In the genomic region with DNA sequence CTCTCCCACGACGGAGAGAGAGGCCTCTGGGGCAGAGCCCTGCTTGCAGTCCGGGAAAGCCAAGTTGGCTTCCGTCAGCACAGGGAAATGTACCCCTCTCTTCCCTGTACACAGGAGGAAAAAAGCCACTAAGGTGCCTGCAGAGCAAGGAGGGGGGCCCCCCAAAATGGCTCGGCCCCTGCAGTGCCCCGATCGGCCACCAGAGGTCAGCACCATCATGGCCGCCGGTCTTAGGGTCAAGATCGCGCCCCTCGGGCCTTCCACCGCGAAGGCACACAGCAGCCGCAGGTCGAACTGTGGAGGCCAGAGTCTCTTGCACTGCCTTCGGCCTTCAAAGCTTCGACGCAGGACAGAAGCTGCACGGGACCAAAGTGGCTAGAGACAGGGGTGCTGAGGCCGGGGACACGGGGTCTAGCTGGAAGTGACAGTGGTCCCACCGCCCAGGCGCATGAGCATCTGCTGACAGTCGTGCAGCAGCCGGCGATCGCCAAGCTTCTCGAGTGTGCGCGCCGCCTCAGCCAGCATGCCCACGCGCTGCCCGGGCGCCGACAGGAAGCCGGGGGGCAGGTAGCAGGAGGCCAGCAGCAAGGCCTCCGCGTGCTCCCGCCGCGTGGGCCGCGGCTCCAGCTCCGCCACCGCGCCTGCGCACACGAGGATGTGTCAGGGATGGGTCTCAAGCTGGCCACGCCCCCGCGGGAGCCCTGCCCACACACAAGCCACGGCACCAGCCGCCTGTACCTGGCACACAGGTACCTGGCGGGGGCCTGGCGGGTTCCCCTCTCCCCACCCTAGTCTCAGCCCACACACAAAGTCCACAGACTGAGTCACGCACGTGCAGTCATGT, we compare ENCODE assay signal across 8 cellular contexts. TPM values are rescaled to one million over a fixed set of nuclear protein-coding genes. Genes with fewer than 3 reads are reported as not detected.
A peak's percentile ranks its signal among the peaks of the same experiment; 100 is the strongest.
DNase-seq lines count a peak whose midpoint lies in the region; ATAC-seq and TF ChIP-seq lines count a peak whose summit lies in the region.

No MANE protein-coding gene starts in this region.

- H3K9me3 ChIP-seq in CD8-positive, alpha-beta memory T cell (ENCODE audit: low read length): no peaks in the 10 kb centered on the region

- H3K9me3 Mint-ChIP-seq in CD8-positive, alpha-beta memory T cell: no peaks in the 10 kb centered on the region
- H3K9me3 Mint-ChIP-seq in HFFc6: no peaks in the 10 kb centered on the region; the same call in 1 of the 2 replicates
- H3K9me3 Mint-ChIP-seq in brain: no peaks in the 10 kb centered on the region

- TF ChIP-seq CTCF in HFFc6 (IDR thresholded peaks at IDR 0.05) (peak; percentile 100), brain (conservative IDR thresholded peaks at IDR 0.05) (peak; percentile 95 to 100)

- H3K4me3 Mint-ChIP-seq in CD8-positive, alpha-beta memory T cell: peak overlapping the region in 1 of 7 donors; percentile 18
- H3K4me3 Mint-ChIP-seq in HFFc6: no peak overlapping the region
- H3K4me3 Mint-ChIP-seq in brain: peak overlapping the region in 1 of 5 experiments; percentile 48

- H3K27me3 Mint-ChIP-seq in CD8-positive, alpha-beta memory T cell: no peaks in the 10 kb centered on the region
- H3K27me3 Mint-ChIP-seq in HFFc6 (ENCODE audit: insufficient read depth): peaks cover 36% of the 10 kb centered on the region
- H3K27me3 Mint-ChIP-seq in brain: no peaks in the 10 kb centered on the region

- POLR2A ChIA-PET in CD8-positive, alpha-beta memory T cell (lab: Charles Lee): interaction anchor here (1.7 kb wide), 1 partner anchor 24 kb away, joined by 4 read pairs; no protein-coding TSS in a partner anchor

- no peak overlapping the region for H3K27ac ChIP-seq in CD8-positive, alpha-beta memory T cell (ENCODE audit: low read depth, low read length)

- H3K27me3 ChIP-seq in CD8-positive, alpha-beta memory T cell (ENCODE audit: insufficient read depth, low read length, poor library complexity, severe bottlenecking): no peaks in the 10 kb centered on the region

- peaks cover 6 to 17% (median 12%) of the 10 kb centered on the region in 3 donors for H3K4me1 Mint-ChIP-seq in CD8-positive, alpha-beta memory T cell
- H3K4me1 Mint-ChIP-seq in HFFc6 (ENCODE audit: low read depth) (no peaks in the 10 kb centered on the region), brain (peaks cover 48% of the 10 kb centered on the region)

- peak; percentile 56 to 75 (median 67) for DNase-seq in CD8-positive, alpha-beta memory T cell
- DNase-seq in HFFc6 (peak; percentile 15), UCSD-AML1 (lab: John Stamatoyannopoulos, UW; ENCODE audit: unreplicated experiment) (peak; percentile 67), inferior parietal cortex (ENCODE audit: extremely low spot score) (peak; percentile 79)
- DNase-seq in stimulated activated CD4-positive, alpha-beta T cell treated with anti-CD3 and anti-CD28 coated beads, Interleukin-1b, Interleukin-23, amount 100 ng/mL, for 1 hour (ENCODE audit: low read depth in 2 of 2): peak; percentile 32 to 59

- peaks cover 0 to 50% (median 0%) of the 10 kb centered on the region in 3 donors for H3K36me3 Mint-ChIP-seq in CD8-positive, alpha-beta memory T cell
- H3K36me3 Mint-ChIP-seq in HFFc6 (ENCODE audit: low read depth): no peaks in the 10 kb centered on the region; the same call in 1 of the 2 replicates
- H3K36me3 Mint-ChIP-seq in brain: peaks cover 4% of the 10 kb centered on the region

- peak overlapping the region in 6 of 8 donors; percentile 17 to 78 (median 54) for H3K27ac Mint-ChIP-seq in CD8-positive, alpha-beta memory T cell
- H3K27ac Mint-ChIP-seq in HFFc6 (no peak overlapping the region), brain (peak overlapping the region; percentile 48 to 90 (median 66))

- CTCF ChIA-PET in CD8-positive, alpha-beta memory T cell (lab: Charles Lee): interaction anchor here (0.6 to 6.2 kb wide), 33 partner anchors 9 to 223 kb away, joined by 3 to 116 read pairs (median 4); partner anchors contain the start of gene SREBF1

- H3K4me1 ChIP-seq in CD8-positive, alpha-beta memory T cell (ENCODE audit: insufficient read depth, low read length): peaks cover 7% of the 10 kb centered on the region

- ATAC-seq in HG03095 (IDR thresholded peaks at IDR 0.05; ENCODE audit: unreplicated experiment) (no peak), HG02973 (IDR thresholded peaks at IDR 0.05; ENCODE audit: unreplicated experiment) (no peak)

- peaks cover 5% of the 10 kb centered on the region for H3K36me3 ChIP-seq in CD8-positive, alpha-beta memory T cell (ENCODE audit: insufficient read depth, low read length)

- H3K4me3 ChIP-seq in CD8-positive, alpha-beta memory T cell (ENCODE audit: low read length): no peak overlapping the region

RNA-seq across cellular contexts. Expression of gene SREBF1, which starts 24.4 kb away (rescaled TPM):
- 10 to 100 TPM; 27.2 to 29.6 TPM for total RNA-seq in CD8-positive, alpha-beta memory T cell
- polyA plus RNA-seq in CD8-positive, alpha-beta memory T cell: 16.4 TPM
- 10 to 100 TPM; 34.9 to 51.7 (median 40.5) TPM for total RNA-seq in HFFc6 (2021; fragmentation: NEBNext Ultra II Directional; extraction: Animal tissue kit (Norgen Biotek cat#: 25700))
- polyA plus RNA-seq in brain (ENCODE audit: insufficient read depth, low read depth, low replicate concordance): 39.4 TPM

Comparison
In these comparisons a context has a peak if more than half of its experiments do, and no peak if none do; other contexts are left out.
1. DNase-seq: peak in every context shown above with its lines; median percentile 79 in inferior parietal cortex; 67 in CD8-positive, alpha-beta memory T cell; 67 in UCSD-AML1; 46 in stimulated activated CD4-positive, alpha-beta T cell treated with anti-CD3 and anti-CD28 coated beads, Interleukin-1b, Interleukin-23, amount 100 ng/mL, for 1 hour; 15 in HFFc6.